20 cellular contexts compared by ENCODE assay signal in genomic region chr3:116302087-116302747, GRCh38.
DNase-seq lines count a peak whose midpoint lies in the region; ATAC-seq, FAIRE-seq and TF ChIP-seq lines count a peak whose summit lies in the region.
"Had no signal": no experiment of that assay in that cellular context is flagged by ENCODE, and none has a peak within 500 bp of the region (broad histone marks: within the 10 kb centered on the region; RNA-seq: fewer than 3 reads in every experiment).

No MANE protein-coding gene starts in this region.

- FAIRE-seq in GM12878 (lab: Jason Lieb, UNC) (no peak), GM12891 (lab: Jason Lieb, UNC) (no peak)

- H4K20me1 ChIP-seq in GM12878 (ENCODE audit: control insufficient read depth, insufficient read depth), result no peaks in the 10 kb centered on the region

- no peak overlapping the region for H3K4me3 ChIP-seq in GM12878
- H3K4me3 ChIP-seq in fibroblast of villous mesenchyme (ENCODE audit: low read depth, low read length), result no peak overlapping the region
- H3K4me3 ChIP-seq: cardiac muscle cell, testis had no signal

- ATAC-seq in GM12878, result no peak

- in situ Hi-C loops in GM12878 (cut with MboI), result no loop called here

- no peak for TF ChIP-seq CTCF in GM12878 (IDR thresholded peaks at IDR 0.05 in 2 of 3, conservative IDR thresholded peaks at IDR 0.05 in 1 of 3; ENCODE audit: control insufficient read depth in 2 of 3, extremely low read depth in 1 of 3, insufficient read depth in 1 of 3, low read depth in 3 of 3, low read length in 3 of 3)
- no peak for TF ChIP-seq CTCF in fibroblast of villous mesenchyme (IDR thresholded peaks at IDR 0.05; ENCODE audit: insufficient read depth, low read depth, low read length)

- H3K9ac ChIP-seq in GM12878 (ENCODE audit: control insufficient read depth, insufficient read depth, low read length), result no peak overlapping the region

- no peak for TF ChIP-seq RAD21 in GM12878 (IDR thresholded peaks at IDR 0.05; ENCODE audit: insufficient read depth, low read depth, low read length)

- SMC1A ChIA-PET in GM12878 (lab: Charles Lee; ENCODE audit: uncharacterized antibody, unreplicated experiment), result interaction anchor here (0.8 to 3.1 kb wide), 3 partner anchors 9 to 24 kb away, joined by 3 to 12 read pairs (median 4); no protein-coding TSS in a partner anchor

- intact Hi-C loops in GM12878 (cut with micrococcal nuclease; ENCODE audit: unreplicated experiment), result no loop called here

- BruUV-seq in GM12878 (replicated peaks; lab: Mats Ljungman, UMichigan), result no TSS peak

- H2AFZ ChIP-seq in GM12878 (ENCODE audit: control insufficient read depth, low read depth, low read length), result no peak overlapping the region

- 5% methylated on average over 4 of the region's 4 CpGs for WGBS in GM12878 (ENCODE audit: insufficient coverage, insufficient replicate concordance, low lambda C conversion rate, missing lambda C conversion rate)

- no peak overlapping the region for H3K27ac ChIP-seq in GM12878 (ENCODE audit: control insufficient read depth, insufficient read depth)
- H3K27ac ChIP-seq: cardiac muscle cell, testis had no signal

- no peak overlapping the region for H3K4me2 ChIP-seq in GM12878 (ENCODE audit: control insufficient read depth, insufficient read depth)

- POLR2A ChIA-PET in GM12878 (lab: Charles Lee), result no interaction called here

- TF ChIP-seq EP300 in GM12878 (IDR thresholded peaks at IDR 0.05; ENCODE audit: borderline replicate concordance in 1 of 2, control insufficient read depth in 1 of 2, low read depth in 2 of 2, low read length in 2 of 2), result no peak

- H3K9me3 ChIP-seq in GM12878 (replicated peaks; ENCODE audit: control insufficient read depth, insufficient read depth, low read length), result no peaks in the 10 kb centered on the region
- H3K9me3 ChIP-seq: testis had no signal

- CTCF ChIA-PET in GM12878 (lab: Yijun Ruan, JAX), result no interaction called here

- no peaks in the 10 kb centered on the region for H3K27me3 ChIP-seq in GM12878 (replicated peaks in 1 of 2; ENCODE audit: control insufficient read depth in 2 of 2, insufficient read depth in 2 of 2, low read length in 1 of 2)
- H3K27me3 ChIP-seq: cardiac muscle cell, testis had no signal

- RAD21 ChIA-PET in GM12878 (lab: Charles Lee; ENCODE audit: unreplicated experiment), result no interaction called here

- no peaks in the 10 kb centered on the region for H3K79me2 ChIP-seq in GM12878 (ENCODE audit: control insufficient read depth, insufficient read depth, low read length)

- DNase-seq in HT1080 (ENCODE audit: low read depth) (peak; percentile 77), GM12878 (ENCODE audit: low read depth, low spot score) (no peak), fibroblast of villous mesenchyme (ENCODE audit: low read depth) (peak; percentile 52), stromal cell of bone marrow (ENCODE audit: low read depth) (peak; percentile 6), GM12891 (ENCODE audit: insufficient read length, low spot score) (no peak), NCI-H1930 (lab: John Stamatoyannopoulos, UW) (no peak), HPDE6-E6E7 (ENCODE audit: extremely low spot score) (no peak)
- DNase-seq: activated CD4-positive, alpha-beta T cell treated with anti-CD3 and anti-CD28 coated beads for 1 hour; activated CD8-positive, alpha-beta memory T cell treated with anti-CD3 and anti-CD28 coated beads for 24 hours; activated naive CD8-positive, alpha-beta T cell treated with anti-CD3 and anti-CD28 coated beads, Interleukin-2, amount 10 ng/mL, durations not matched to agents 7 days and 5 days; CD8-positive, alpha-beta memory T cell; DND-41; KBM-7; MV-4-11; NCI-H187; NCI-H345; nephron progenitor cell; NK-92 treated with Interleukin-12 subunit alpha and Interleukin-12 subunit beta, amount 100 ng/mL, for 24 hours; testis had no signal

- no peaks in the 10 kb centered on the region for H3K36me3 ChIP-seq in GM12878 (ENCODE audit: control insufficient read depth in 2 of 2, insufficient read depth in 2 of 2, low read length in 1 of 2)
- H3K36me3 ChIP-seq: cardiac muscle cell had no signal

- no peaks in the 10 kb centered on the region for H3K4me1 ChIP-seq in GM12878 (ENCODE audit: control insufficient read depth, insufficient read depth, low read length)
- H3K4me1 ChIP-seq: testis had no signal

- TF ChIP-seq POLR2A in GM12878 (IDR thresholded peaks at IDR 0.05; ENCODE audit: low read depth, low read length), result no peak
- TF ChIP-seq POLR2A in GM12891 (IDR thresholded peaks at IDR 0.05; ENCODE audit: low read depth, low read length), result no peak

TF ChIP-seq in GM12878, 131 proteins besides CTCF, POLR2A, EP300 and RAD21:
- no peak for TF ChIP-seq ZBTB11 (CRISPR knock-in tag; IDR thresholded peaks at IDR 0.05)
- TF ChIP-seq, protein P1, sequence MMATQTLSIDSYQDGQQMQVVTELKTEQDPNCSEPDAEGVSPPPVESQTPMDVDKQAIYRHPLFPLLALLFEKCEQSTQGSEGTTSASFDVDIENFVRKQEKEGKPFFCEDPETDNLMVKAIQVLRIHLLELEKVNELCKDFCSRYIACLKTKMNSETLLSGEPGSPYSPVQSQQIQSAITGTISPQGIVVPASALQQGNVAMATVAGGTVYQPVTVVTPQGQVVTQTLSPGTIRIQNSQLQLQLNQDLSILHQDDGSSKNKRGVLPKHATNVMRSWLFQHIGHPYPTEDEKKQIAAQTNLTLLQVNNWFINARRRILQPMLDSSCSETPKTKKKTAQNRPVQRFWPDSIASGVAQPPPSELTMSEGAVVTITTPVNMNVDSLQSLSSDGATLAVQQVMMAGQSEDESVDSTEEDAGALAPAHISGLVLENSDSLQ (IDR thresholded peaks at IDR 0.05), result peak; percentile 59

TF ChIP-seq in GM12891, 5 proteins besides CTCF, POLR2A, EP300 and RAD21:
- TF ChIP-seq TAF1 (IDR thresholded peaks at IDR 0.05; ENCODE audit: low read depth, low read length) (no peak), POLR2AphosphoS5 (IDR thresholded peaks at IDR 0.05; ENCODE audit: low read depth, low read length) (no peak), SPI1 (IDR thresholded peaks at IDR 0.05; ENCODE audit: low read depth, low read length) (no peak), POU2F2 (IDR thresholded peaks at IDR 0.05; ENCODE audit: low read depth, low read length) (no peak), PAX5 (IDR thresholded peaks at IDR 0.05; ENCODE audit: insufficient read depth, low read length, severe bottlenecking) (no peak)

Comparison
In these comparisons a context has a peak if more than half of its experiments do, and no peak if none do; other contexts are left out.
1. DNase-seq: peak in HT1080 (single experiment), fibroblast of villous mesenchyme (single experiment) and stromal cell of bone marrow (single experiment); none in GM12878 (single experiment), GM12891 (single experiment), NCI-H1930 (0 of 2) and HPDE6-E6E7 (single experiment).